1 cellular context compared by ENCODE assay signal in genomic region chr20:46400253-46400652, GRCh38.
TF ChIP-seq lines count a peak whose summit lies in the region.

No MANE protein-coding gene starts in this region.

TF ChIP-seq in H1, 55 proteins besides CTCF, POLR2A, EP300 and RAD21:
- no peak for TF ChIP-seq SIRT6 (IDR thresholded peaks at IDR 0.05; ENCODE audit: low read length)
- TF ChIP-seq MAFK (IDR thresholded peaks at IDR 0.05; ENCODE audit: low read depth, low read length): no peak
- TF ChIP-seq TEAD4 (IDR thresholded peaks at IDR 0.05; ENCODE audit: low read depth, low read length): no peak
